1 cellular context compared by ENCODE assay signal in the genomic region with DNA sequence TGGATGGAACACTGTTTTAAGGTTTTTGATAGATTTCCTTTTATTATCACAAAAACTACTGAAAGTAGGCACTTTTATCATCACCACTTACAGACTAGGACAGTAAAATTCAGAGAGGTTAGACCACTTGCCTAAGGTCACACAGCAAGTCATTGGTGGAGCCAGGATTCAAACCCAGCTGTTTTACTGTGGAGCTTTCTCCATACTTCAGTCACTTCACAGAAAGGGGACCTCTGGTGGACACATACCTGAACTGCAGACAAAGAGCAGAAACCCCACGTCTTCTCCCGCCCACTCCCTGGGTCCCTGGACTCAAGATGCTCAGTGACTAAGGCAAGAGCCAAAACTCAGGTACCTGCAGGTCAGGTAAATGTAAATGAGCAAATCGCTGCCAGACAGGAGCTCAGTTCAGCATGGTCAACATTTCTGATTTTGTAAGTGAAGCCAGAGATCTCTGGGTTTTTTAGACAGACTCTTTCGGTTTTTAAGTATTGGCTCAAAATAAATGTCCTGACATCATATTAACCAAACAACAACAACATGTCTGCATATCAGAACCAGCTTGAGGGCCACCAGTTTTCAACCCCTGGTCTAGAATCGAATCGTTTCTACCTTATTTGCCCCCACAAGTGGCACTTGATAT.
TF ChIP-seq lines count a peak whose summit lies in the region.

No MANE protein-coding gene starts in this region.

TF ChIP-seq in GM23338, 12 proteins besides CTCF, POLR2A, EP300 and RAD21 (continued from another document):
- TF ChIP-seq, protein P1, sequence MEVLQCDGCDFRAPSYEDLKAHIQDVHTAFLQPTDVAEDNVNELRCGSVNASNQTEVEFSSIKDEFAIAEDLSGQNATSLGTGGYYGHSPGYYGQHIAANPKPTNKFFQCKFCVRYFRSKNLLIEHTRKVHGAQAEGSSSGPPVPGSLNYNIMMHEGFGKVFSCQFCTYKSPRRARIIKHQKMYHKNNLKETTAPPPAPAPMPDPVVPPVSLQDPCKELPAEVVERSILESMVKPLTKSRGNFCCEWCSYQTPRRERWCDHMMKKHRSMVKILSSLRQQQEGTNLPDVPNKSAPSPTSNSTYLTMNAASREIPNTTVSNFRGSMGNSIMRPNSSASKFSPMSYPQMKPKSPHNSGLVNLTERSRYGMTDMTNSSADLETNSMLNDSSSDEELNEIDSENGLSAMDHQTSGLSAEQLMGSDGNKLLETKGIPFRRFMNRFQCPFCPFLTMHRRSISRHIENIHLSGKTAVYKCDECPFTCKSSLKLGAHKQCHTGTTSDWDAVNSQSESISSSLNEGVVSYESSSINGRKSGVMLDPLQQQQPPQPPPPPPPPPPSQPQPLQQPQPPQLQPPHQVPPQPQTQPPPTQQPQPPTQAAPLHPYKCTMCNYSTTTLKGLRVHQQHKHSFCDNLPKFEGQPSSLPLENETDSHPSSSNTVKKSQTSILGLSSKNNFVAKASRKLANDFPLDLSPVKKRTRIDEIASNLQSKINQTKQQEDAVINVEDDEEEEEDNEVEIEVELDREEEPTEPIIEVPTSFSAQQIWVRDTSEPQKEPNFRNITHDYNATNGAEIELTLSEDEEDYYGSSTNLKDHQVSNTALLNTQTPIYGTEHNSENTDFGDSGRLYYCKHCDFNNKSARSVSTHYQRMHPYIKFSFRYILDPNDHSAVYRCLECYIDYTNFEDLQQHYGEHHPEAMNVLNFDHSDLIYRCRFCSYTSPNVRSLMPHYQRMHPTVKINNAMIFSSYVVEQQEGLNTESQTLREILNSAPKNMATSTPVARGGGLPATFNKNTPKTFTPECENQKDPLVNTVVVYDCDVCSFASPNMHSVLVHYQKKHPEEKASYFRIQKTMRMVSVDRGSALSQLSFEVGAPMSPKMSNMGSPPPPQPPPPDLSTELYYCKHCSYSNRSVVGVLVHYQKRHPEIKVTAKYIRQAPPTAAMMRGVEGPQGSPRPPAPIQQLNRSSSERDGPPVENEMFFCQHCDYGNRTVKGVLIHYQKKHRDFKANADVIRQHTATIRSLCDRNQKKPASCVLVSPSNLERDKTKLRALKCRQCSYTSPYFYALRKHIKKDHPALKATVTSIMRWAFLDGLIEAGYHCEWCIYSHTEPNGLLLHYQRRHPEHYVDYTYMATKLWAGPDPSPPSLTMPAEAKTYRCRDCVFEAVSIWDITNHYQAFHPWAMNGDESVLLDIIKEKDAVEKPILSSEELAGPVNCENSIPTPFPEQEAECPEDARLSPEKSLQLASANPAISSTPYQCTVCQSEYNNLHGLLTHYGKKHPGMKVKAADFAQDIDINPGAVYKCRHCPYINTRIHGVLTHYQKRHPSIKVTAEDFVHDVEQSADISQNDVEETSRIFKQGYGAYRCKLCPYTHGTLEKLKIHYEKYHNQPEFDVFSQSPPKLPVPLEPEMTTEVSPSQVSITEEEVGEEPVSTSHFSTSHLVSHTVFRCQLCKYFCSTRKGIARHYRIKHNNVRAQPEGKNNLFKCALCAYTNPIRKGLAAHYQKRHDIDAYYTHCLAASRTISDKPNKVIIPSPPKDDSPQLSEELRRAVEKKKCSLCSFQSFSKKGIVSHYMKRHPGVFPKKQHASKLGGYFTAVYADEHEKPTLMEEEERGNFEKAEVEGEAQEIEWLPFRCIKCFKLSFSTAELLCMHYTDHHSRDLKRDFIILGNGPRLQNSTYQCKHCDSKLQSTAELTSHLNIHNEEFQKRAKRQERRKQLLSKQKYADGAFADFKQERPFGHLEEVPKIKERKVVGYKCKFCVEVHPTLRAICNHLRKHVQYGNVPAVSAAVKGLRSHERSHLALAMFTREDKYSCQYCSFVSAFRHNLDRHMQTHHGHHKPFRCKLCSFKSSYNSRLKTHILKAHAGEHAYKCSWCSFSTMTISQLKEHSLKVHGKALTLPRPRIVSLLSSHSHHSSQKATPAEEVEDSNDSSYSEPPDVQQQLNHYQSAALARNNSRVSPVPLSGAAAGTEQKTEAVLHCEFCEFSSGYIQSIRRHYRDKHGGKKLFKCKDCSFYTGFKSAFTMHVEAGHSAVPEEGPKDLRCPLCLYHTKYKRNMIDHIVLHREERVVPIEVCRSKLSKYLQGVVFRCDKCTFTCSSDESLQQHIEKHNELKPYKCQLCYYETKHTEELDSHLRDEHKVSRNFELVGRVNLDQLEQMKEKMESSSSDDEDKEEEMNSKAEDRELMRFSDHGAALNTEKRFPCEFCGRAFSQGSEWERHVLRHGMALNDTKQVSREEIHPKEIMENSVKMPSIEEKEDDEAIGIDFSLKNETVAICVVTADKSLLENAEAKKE (CRISPR knock-in tag; IDR thresholded peaks at IDR 0.05): no peak
- TF ChIP-seq CREB1 (CRISPR knock-in tag; IDR thresholded peaks at IDR 0.05; ENCODE audit: low read depth) (no peak), ZNF331 (CRISPR knock-in tag; IDR thresholded peaks at IDR 0.05; ENCODE audit: low read depth) (no peak), EZH2phosphoT487 (IDR thresholded peaks at IDR 0.05; ENCODE audit: unreplicated experiment) (no peak), EZH2 (IDR thresholded peaks at IDR 0.05; ENCODE audit: low read depth, unreplicated experiment) (no peak)
- TF ChIP-seq, protein P2, sequence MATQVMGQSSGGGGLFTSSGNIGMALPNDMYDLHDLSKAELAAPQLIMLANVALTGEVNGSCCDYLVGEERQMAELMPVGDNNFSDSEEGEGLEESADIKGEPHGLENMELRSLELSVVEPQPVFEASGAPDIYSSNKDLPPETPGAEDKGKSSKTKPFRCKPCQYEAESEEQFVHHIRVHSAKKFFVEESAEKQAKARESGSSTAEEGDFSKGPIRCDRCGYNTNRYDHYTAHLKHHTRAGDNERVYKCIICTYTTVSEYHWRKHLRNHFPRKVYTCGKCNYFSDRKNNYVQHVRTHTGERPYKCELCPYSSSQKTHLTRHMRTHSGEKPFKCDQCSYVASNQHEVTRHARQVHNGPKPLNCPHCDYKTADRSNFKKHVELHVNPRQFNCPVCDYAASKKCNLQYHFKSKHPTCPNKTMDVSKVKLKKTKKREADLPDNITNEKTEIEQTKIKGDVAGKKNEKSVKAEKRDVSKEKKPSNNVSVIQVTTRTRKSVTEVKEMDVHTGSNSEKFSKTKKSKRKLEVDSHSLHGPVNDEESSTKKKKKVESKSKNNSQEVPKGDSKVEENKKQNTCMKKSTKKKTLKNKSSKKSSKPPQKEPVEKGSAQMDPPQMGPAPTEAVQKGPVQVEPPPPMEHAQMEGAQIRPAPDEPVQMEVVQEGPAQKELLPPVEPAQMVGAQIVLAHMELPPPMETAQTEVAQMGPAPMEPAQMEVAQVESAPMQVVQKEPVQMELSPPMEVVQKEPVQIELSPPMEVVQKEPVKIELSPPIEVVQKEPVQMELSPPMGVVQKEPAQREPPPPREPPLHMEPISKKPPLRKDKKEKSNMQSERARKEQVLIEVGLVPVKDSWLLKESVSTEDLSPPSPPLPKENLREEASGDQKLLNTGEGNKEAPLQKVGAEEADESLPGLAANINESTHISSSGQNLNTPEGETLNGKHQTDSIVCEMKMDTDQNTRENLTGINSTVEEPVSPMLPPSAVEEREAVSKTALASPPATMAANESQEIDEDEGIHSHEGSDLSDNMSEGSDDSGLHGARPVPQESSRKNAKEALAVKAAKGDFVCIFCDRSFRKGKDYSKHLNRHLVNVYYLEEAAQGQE (IDR thresholded peaks at IDR 0.05; ENCODE audit: unreplicated experiment): no peak
